In the genomic region with DNA sequence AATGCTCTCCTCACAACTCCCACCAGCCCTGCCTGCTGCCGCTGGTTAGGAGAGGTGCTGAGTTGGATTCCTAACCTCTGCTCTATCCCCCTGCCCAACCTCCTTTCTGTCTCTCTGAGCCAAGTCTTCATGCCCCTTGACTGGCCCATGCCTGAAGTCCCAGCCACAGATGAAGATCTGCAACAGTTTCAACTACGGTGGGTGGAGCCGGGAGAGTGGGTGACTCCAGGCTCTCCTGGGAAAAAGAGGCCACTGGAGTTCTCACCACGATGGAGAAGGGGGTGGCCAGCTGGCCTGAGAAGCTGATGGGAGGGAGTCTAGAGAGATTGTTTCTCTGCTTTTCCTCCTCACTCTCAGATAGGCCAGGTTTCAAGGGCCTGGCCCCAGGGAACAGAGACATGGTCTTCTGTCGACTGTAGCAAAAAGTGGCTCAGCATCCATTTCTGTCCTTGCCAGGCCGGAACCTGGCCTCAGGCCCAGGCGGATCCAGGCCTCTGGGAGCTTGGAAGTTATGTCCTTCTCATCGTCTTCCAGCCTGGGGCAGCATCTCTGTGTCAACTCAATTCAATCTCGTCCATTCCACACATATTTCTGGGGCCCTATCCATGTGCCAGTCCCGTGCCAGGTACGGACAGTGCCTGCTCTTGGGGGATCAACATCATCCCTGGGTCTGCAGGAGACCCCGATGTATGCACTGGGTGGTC, we compare ENCODE assay signal across 24 cellular contexts.
"Had no signal": no experiment of that assay in that cellular context is flagged by ENCODE, and none has a peak within 500 bp of the region (broad histone marks: within the 10 kb centered on the region; RNA-seq: fewer than 3 reads in every experiment).

No MANE protein-coding gene starts in this region.

- H3K4me3 Mint-ChIP-seq: activated CD8-positive, alpha-beta T cell treated with anti-CD3 and anti-CD28 coated beads for 36 hours; activated naive CD8-positive, alpha-beta T cell treated with anti-CD3 and anti-CD28 coated beads, Interleukin-2, amount 10 ng/mL, durations not matched to agents 7 days and 5 days; activated T-cell treated with anti-CD3 and anti-CD28 coated beads, Interleukin-2, amount 50 U/mL, for 4 hours; mesothelial cell of epicardium; naive thymus-derived CD8-positive, alpha-beta T cell; stimulated activated naive CD8-positive, alpha-beta T cell treated with anti-CD3 and anti-CD28 coated beads, Interleukin-15, Interleukin-2, amounts not matched to agents 100 ng/mL and 50 ng/mL, for 24 hours; T-helper 1 cell treated with Interleukin-12 subunit alpha and Interleukin-12 subunit beta and Interleukin-4 antibody, amounts not matched to agents 30 μg/mL and 1 μg/mL, for 36 hours had no signal

- H3K9me3 Mint-ChIP-seq: activated CD8-positive, alpha-beta T cell treated with anti-CD3 and anti-CD28 coated beads for 36 hours; activated naive CD8-positive, alpha-beta T cell treated with anti-CD3 and anti-CD28 coated beads, Interleukin-2, amount 10 ng/mL, durations not matched to agents 7 days and 5 days; activated T-cell treated with anti-CD3 and anti-CD28 coated beads, Interleukin-2, amount 50 U/mL, for 4 hours; activated T-helper 2 cell treated with anti-CD3 and anti-CD28 coated beads, Interferon-gamma antibody, Interleukin-2, Interleukin-4, amounts not matched to agents 10 μg/mL and 5 μg/mL and 100 μg/mL, durations not matched to agents 14 hours and 24 hours and 36 hours; mesothelial cell of epicardium; naive thymus-derived CD8-positive, alpha-beta T cell; stimulated activated naive CD8-positive, alpha-beta T cell treated with anti-CD3 and anti-CD28 coated beads, Interleukin-15, Interleukin-2, amounts not matched to agents 100 ng/mL and 50 ng/mL, for 24 hours; T-helper 1 cell treated with Interleukin-12 subunit alpha and Interleukin-12 subunit beta and Interleukin-4 antibody, amounts not matched to agents 30 μg/mL and 1 μg/mL, for 36 hours had no signal

- H3K9me3 ChIP-seq: breast epithelium, heart left ventricle, left ventricle myocardium inferior, pancreas, tibial nerve had no signal

- H3K27ac ChIP-seq: breast epithelium, coronary artery, epithelial cell of prostate, heart left ventricle, left ventricle myocardium inferior, pancreas, tibial nerve had no signal

- H3K36me3 Mint-ChIP-seq: activated naive CD8-positive, alpha-beta T cell treated with anti-CD3 and anti-CD28 coated beads, Interleukin-2, amount 10 ng/mL, durations not matched to agents 7 days and 5 days; mesothelial cell of epicardium; naive thymus-derived CD8-positive, alpha-beta T cell had no signal

- ATAC-seq: activated CD8-positive, alpha-beta T cell treated with anti-CD3 and anti-CD28 coated beads for 36 hours; activated T-cell treated with anti-CD3 and anti-CD28 coated beads, Interleukin-2, amount 50 U/mL, for 4 hours; heart left ventricle; naive thymus-derived CD8-positive, alpha-beta T cell; pancreas; right cardiac atrium had no signal

- H3K4me1 ChIP-seq: breast epithelium, pancreas, tibial nerve had no signal

- FAIRE-seq: pancreas, urothelium cell line had no signal

- H3K27ac Mint-ChIP-seq: activated CD8-positive, alpha-beta T cell treated with anti-CD3 and anti-CD28 coated beads for 36 hours; activated naive CD8-positive, alpha-beta T cell treated with anti-CD3 and anti-CD28 coated beads, Interleukin-2, amount 10 ng/mL, durations not matched to agents 7 days and 5 days; activated T-helper 2 cell treated with anti-CD3 and anti-CD28 coated beads, Interferon-gamma antibody, Interleukin-2, Interleukin-4, amounts not matched to agents 10 μg/mL and 5 μg/mL and 100 μg/mL, durations not matched to agents 14 hours and 24 hours and 36 hours; mesothelial cell of epicardium; naive thymus-derived CD8-positive, alpha-beta T cell; stimulated activated naive CD8-positive, alpha-beta T cell treated with anti-CD3 and anti-CD28 coated beads, Interleukin-15, Interleukin-2, amounts not matched to agents 100 ng/mL and 50 ng/mL, for 24 hours; T-helper 1 cell treated with Interleukin-12 subunit alpha and Interleukin-12 subunit beta and Interleukin-4 antibody, amounts not matched to agents 30 μg/mL and 1 μg/mL, for 36 hours had no signal

- H3K27me3 ChIP-seq: breast epithelium, pancreas had no signal

- H3K36me3 ChIP-seq: breast epithelium, heart left ventricle, left ventricle myocardium inferior, pancreas, tibial nerve had no signal

- H3K4me1 Mint-ChIP-seq: activated naive CD8-positive, alpha-beta T cell treated with anti-CD3 and anti-CD28 coated beads, Interleukin-2, amount 10 ng/mL, durations not matched to agents 7 days and 5 days; mesothelial cell of epicardium; naive thymus-derived CD8-positive, alpha-beta T cell had no signal

- DNase-seq: activated CD4-positive, alpha-beta T cell treated with anti-CD3 and anti-CD28 coated beads for 48 hours; activated CD8-positive, alpha-beta T cell treated with anti-CD3 and anti-CD28 coated beads for 36 hours; activated naive CD4-positive, alpha-beta T cell treated with Interleukin-2 at 50 U/mL for 16 hours; activated naive CD8-positive, alpha-beta T cell treated with anti-CD3 and anti-CD28 coated beads, Interleukin-2, amount 10 ng/mL, durations not matched to agents 7 days and 5 days; activated T-cell treated with anti-CD3 and anti-CD28 coated beads, Interleukin-2, amount 50 U/mL, for 4 hours; amniotic stem cell; cerebellar nuclear complex; left ventricle myocardium inferior; naive thymus-derived CD8-positive, alpha-beta T cell; stimulated activated CD4-positive, alpha-beta T cell treated with anti-CD3 and anti-CD28 coated beads, Interleukin-12 subunit alpha, Interleukin-12 subunit beta, amount 100 ng/mL, for 4 hours; stimulated activated CD4-positive, alpha-beta T cell treated with anti-CD3 and anti-CD28 coated beads, Interleukin-4, amount 100 ng/mL, for 4 hours; T1000 had no signal

- H3K4me3 ChIP-seq: breast epithelium, coronary artery, heart left ventricle, left ventricle myocardium inferior, pancreas, tibial nerve had no signal
